In genomic region chr3:130465486-130465885, GRCh38 we compare ENCODE assay signal across 24 cellular contexts. TPM values are rescaled to one million over a fixed set of nuclear protein-coding genes. Genes with fewer than 3 reads are reported as not detected.
"Had no signal": no experiment of that assay in that cellular context is flagged by ENCODE, and none has a peak within 500 bp of the region (broad histone marks: within the 10 kb centered on the region; RNA-seq: fewer than 3 reads in every experiment).

No MANE protein-coding gene starts in this region.

- ATAC-seq: HepG2, Panc1, PC-3 had no signal

- H3K9me3 ChIP-seq: MG63, SK-N-SH had no signal

- H3K36me3 ChIP-seq: MG63 had no signal

- H3K4me3 ChIP-seq: MG63 had no signal

- DNase-seq: IMR-90, Karpas-422, KG1, MG63, NCI-H1092 treated with DMSO at 0.1 percent for 48 hours, NCI-H1436 treated with DMSO at 0.1 percent for 48 hours, NCI-H1694, NCI-H187 treated with DMSO at 0.1 percent for 48 hours, NCI-H2029 treated with DMSO at 0.1 percent for 48 hours, NCI-H2171 treated with DMSO at 0.1 percent for 48 hours, NCI-H345, NCI-H524, NCI-H526 treated with DMSO at 0.1 percent for 48 hours, NCI-H748 treated with DMSO at 0.1 percent for 48 hours, PC-3, SHP77, SK-N-SH, SW 1271 had no signal

- H3K27ac ChIP-seq: RWPE1 had no signal

RNA-seq across cellular contexts. Expression of gene COL6A6, which starts 51.5 kb away (rescaled TPM):
- total RNA-seq: HepG2, HT1080, IMR-90, NCI-H460, PC-3, SK-MEL-5 had no signal
